Comparison of ENCODE assay signal across 25 cellular contexts in genomic region chr21:39650306-39650705, GRCh38. TPM values are rescaled to one million over a fixed set of nuclear protein-coding genes. Genes with fewer than 3 reads are reported as not detected.
"Had no signal": no experiment of that assay in that cellular context is flagged by ENCODE, and none has a peak within 500 bp of the region (broad histone marks: within the 10 kb centered on the region; RNA-seq: fewer than 3 reads in every experiment).

No MANE protein-coding gene starts in this region.

- H3K4me3 Mint-ChIP-seq: memory B cell; mesothelial cell of epicardium; naive B cell; nephron; stimulated activated naive B cell treated with anti-CD40 and anti-IgM and Interleukin-4, amounts not matched to agents 10 μg/mL and 1 μg/mL and 100 μg/mL, for 72 hours; stimulated activated naive CD8-positive, alpha-beta T cell treated with anti-CD3 and anti-CD28 coated beads, Interleukin-15, amount 100 ng/mL, for 72 hours had no signal

- H3K27ac ChIP-seq: esophagus squamous epithelium, gastroesophageal sphincter, left lung, lower lobe of right lung, neutrophil, skin epidermis, testis, transverse colon had no signal

- H3K4me1 Mint-ChIP-seq: memory B cell; mesothelial cell of epicardium; naive B cell; nephron; stimulated activated naive B cell treated with anti-CD40 and anti-IgM and Interleukin-4, amounts not matched to agents 10 μg/mL and 1 μg/mL and 100 μg/mL, for 72 hours; stimulated activated naive CD8-positive, alpha-beta T cell treated with anti-CD3 and anti-CD28 coated beads, Interleukin-15, amount 100 ng/mL, for 72 hours had no signal

- H3K4me1 ChIP-seq: esophagus squamous epithelium, gastroesophageal sphincter, left lung, lower lobe of right lung, testis had no signal

- DNase-seq: cortex of kidney; effector memory CD4-positive, alpha-beta T cell; esophagus squamous epithelium; foreskin fibroblast; glutamatergic neuron; islet precursor cell; left lung; lower lobe of right lung; naive B cell; posterior cingulate gyrus; stimulated activated CD4-positive, alpha-beta T cell treated with anti-CD3 and anti-CD28 coated beads, Interleukin-2, amount 100 ng/mL, for 24 hours; stimulated activated CD4-positive, alpha-beta T cell treated with anti-CD3 and anti-CD28 coated beads, Interleukin-4, amount 100 ng/mL, for 4 hours; stimulated activated naive B cell treated with anti-CD40 and anti-IgM and Interleukin-4, amounts not matched to agents 10 μg/mL and 1 μg/mL and 100 μg/mL, for 72 hours; stimulated activated naive CD8-positive, alpha-beta T cell treated with anti-CD3 and anti-CD28 coated beads, Interleukin-15, amount 100 ng/mL, for 72 hours; testis; transverse colon had no signal

- H3K4me3 ChIP-seq: esophagus squamous epithelium, gastroesophageal sphincter, left lung, lower lobe of right lung, skin epidermis, testis, transverse colon had no signal

- H3K36me3 ChIP-seq: esophagus squamous epithelium, gastroesophageal sphincter, left lung, lower lobe of right lung, neutrophil, transverse colon had no signal

- H3K27me3 ChIP-seq: left lung, neutrophil, testis, transverse colon had no signal

- H3K27ac Mint-ChIP-seq: memory B cell; mesothelial cell of epicardium; nephron; stimulated activated naive B cell treated with anti-CD40 and anti-IgM and Interleukin-4, amounts not matched to agents 10 μg/mL and 1 μg/mL and 100 μg/mL, for 72 hours; stimulated activated naive CD8-positive, alpha-beta T cell treated with anti-CD3 and anti-CD28 coated beads, Interleukin-15, amount 100 ng/mL, for 72 hours had no signal

- H3K9me3 ChIP-seq: lower lobe of right lung, neutrophil, testis had no signal

- H3K36me3 Mint-ChIP-seq: memory B cell; naive B cell; stimulated activated naive B cell treated with anti-CD40 and anti-IgM and Interleukin-4, amounts not matched to agents 10 μg/mL and 1 μg/mL and 100 μg/mL, for 72 hours had no signal

- ATAC-seq: gastroesophageal sphincter; left lung; lower lobe of right lung; sciatic nerve; stimulated activated naive B cell treated with anti-CD40 and anti-IgM and Interleukin-4, amounts not matched to agents 10 μg/mL and 1 μg/mL and 100 μg/mL, for 72 hours; stimulated activated naive CD8-positive, alpha-beta T cell treated with anti-CD3 and anti-CD28 coated beads, Interleukin-15, amount 100 ng/mL, for 72 hours had no signal

RNA-seq across cellular contexts. Expression of gene B3GALT5, which starts 37.6 kb away (rescaled TPM):
- total RNA-seq: chondrocyte, pulmonary artery endothelial cell, sciatic nerve had no signal
